ENCODE assay signal across 33 cellular contexts in the genomic region with DNA sequence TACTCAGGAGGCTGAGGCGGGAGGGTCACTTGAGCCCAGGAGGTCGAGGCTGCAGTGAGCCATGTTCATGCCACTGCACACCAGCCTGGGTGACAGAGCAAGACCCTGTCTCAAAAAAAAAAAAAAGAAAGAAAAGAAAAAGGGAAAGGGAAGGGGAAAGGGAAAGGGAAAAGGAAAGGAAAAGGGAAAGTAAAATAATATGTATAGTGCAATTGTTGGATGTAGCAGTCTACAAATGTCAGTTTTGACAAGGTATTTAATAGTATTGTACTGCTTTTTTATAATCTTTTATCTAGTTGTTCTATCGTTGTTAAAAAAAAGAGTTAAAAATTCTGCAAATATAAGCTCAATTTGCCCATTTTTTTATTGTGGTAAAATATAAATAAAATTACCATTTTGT.
"Had no signal": no experiment of that assay in that cellular context is flagged by ENCODE, and none has a peak within 500 bp of the region (broad histone marks: within the 10 kb centered on the region; RNA-seq: fewer than 3 reads in every experiment).

No MANE protein-coding gene starts in this region.

- FAIRE-seq: astrocyte, bronchial epithelial cell had no signal

- H3K9me3 ChIP-seq: adrenal gland, ascending aorta, body of pancreas, breast epithelium had no signal

- H3K27ac ChIP-seq: adrenal gland, ascending aorta, body of pancreas, brain microvascular endothelial cell, breast epithelium, cardiac muscle cell had no signal

- H3K36me3 ChIP-seq: adrenal gland, ascending aorta, brain microvascular endothelial cell, breast epithelium, cardiac muscle cell had no signal

- ATAC-seq: activated naive CD4-positive, alpha-beta T cell treated with anti-CD3 and anti-CD28 coated beads, Interleukin-2, amount 50 U/mL, for 72 hours; activated naive CD8-positive, alpha-beta T cell treated with anti-CD3 and anti-CD28 coated beads, Interleukin-2, amount 50 U/mL, for 24 hours; activated T-cell treated with anti-CD3 and anti-CD28 coated beads, Interleukin-2, amount 50 U/mL, for 4 hours; activated T-cell treated with anti-CD3 and anti-CD28 coated beads, Interleukin-2, amount 50 U/mL, for 72 hours; activated T-helper 17 cell treated with anti-CD3 and anti-CD28 coated beads, Interleukin-2, amount 50 U/mL, for 72 hours; body of pancreas had no signal

- DNase-seq: activated effector memory CD4-positive, alpha-beta T cell treated with anti-CD3 and anti-CD28 coated beads, Interleukin-2, amount 50 U/mL, for 16 hours; activated effector memory CD4-positive, alpha-beta T cell treated with Interleukin-2 at 50 U/mL for 16 hours; activated gamma-delta T cell; activated gamma-delta T cell treated with Interleukin-2 at 50 U/mL for 16 hours; activated naive CD4-positive, alpha-beta T cell; activated naive CD4-positive, alpha-beta T cell treated with anti-CD3 and anti-CD28 coated beads for 36 hours; activated naive CD4-positive, alpha-beta T cell treated with anti-CD3 and anti-CD28 coated beads, Interleukin-2, amount 10 ng/mL, durations not matched to agents 7 days and 5 days; activated naive CD4-positive, alpha-beta T cell treated with anti-CD3 and anti-CD28 coated beads, Interleukin-2, amount 50 U/mL, for 16 hours; activated naive CD4-positive, alpha-beta T cell treated with Interleukin-2 at 50 U/mL for 16 hours; activated naive CD8-positive, alpha-beta T cell treated with anti-CD3 and anti-CD28 coated beads for 36 hours; activated naive CD8-positive, alpha-beta T cell treated with anti-CD3 and anti-CD28 coated beads, Interleukin-2, amount 10 ng/mL, durations not matched to agents 7 days and 5 days; activated naive CD8-positive, alpha-beta T cell treated with anti-CD3 and anti-CD28 coated beads, Interleukin-2, amount 50 U/mL, for 24 hours; activated T-cell treated with anti-CD3 and anti-CD28 coated beads, Interleukin-2, amount 50 U/mL, for 1 hour; activated T-cell treated with anti-CD3 and anti-CD28 coated beads, Interleukin-2, amount 50 U/mL, for 24 hours; activated T-cell treated with anti-CD3 and anti-CD28 coated beads, Interleukin-2, amount 50 U/mL, for 4 hours; activated T-cell treated with anti-CD3 and anti-CD28 coated beads, Interleukin-2, amount 50 U/mL, for 48 hours; activated T-cell treated with anti-CD3 and anti-CD28 coated beads, Interleukin-2, amount 50 U/mL, for 72 hours; amniotic stem cell; anterior cingulate cortex; aorta; body of pancreas; brain microvascular endothelial cell; caudate nucleus; central memory CD4-positive, alpha-beta T cell; cerebellar nuclear complex had no signal

- H3K27me3 ChIP-seq: adrenal gland, ascending aorta, body of pancreas, brain microvascular endothelial cell, breast epithelium, cardiac muscle cell had no signal

- H3K4me3 ChIP-seq: adrenal gland, ascending aorta, body of pancreas, breast epithelium, cardiac muscle cell had no signal

- H3K4me1 ChIP-seq: adrenal gland, ascending aorta, breast epithelium had no signal
